In the genomic region with DNA sequence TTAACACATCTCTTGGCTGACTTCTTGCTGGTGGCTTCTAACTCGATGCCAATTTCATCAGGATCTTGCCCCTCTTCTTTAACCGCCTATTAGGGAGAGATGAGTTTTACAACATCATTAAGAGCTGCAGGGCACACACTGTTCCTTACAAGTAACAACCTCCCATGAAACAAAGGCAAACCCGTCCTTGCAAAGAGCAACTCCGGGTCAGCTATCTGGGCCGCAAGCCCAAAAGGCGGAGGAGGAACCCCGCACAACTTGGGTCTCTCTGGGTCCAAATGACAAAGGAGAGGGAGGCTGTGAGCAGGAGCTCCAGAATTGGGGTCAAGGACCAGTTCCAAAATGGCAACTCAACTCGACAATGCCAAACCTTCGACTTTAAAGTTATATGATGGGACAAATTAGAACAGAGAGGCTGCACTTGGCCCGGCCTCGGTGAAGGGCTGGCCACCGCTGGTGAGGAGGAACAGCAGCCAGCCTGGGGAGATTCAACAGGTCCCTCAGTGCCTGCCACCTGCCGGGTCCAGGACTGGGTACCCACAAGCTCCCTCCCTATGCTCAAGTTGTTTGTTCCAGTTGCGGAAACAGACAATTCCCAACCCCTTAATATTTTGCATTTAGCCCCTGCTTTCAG, we compare ENCODE assay signal across 1 cellular context.
TF ChIP-seq lines count a peak whose summit lies in the region.

No MANE protein-coding gene starts in this region.

TF ChIP-seq in GM12878, 131 proteins besides CTCF, POLR2A, EP300 and RAD21:
- TF ChIP-seq, protein P1, sequence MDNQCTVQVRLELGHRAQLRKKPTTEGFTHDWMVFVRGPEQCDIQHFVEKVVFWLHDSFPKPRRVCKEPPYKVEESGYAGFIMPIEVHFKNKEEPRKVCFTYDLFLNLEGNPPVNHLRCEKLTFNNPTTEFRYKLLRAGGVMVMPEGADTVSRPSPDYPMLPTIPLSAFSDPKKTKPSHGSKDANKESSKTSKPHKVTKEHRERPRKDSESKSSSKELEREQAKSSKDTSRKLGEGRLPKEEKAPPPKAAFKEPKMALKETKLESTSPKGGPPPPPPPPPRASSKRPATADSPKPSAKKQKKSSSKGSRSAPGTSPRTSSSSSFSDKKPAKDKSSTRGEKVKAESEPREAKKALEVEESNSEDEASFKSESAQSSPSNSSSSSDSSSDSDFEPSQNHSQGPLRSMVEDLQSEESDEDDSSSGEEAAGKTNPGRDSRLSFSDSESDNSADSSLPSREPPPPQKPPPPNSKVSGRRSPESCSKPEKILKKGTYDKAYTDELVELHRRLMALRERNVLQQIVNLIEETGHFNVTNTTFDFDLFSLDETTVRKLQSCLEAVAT (IDR thresholded peaks at IDR 0.05), result 0 out of 2 replicates have a peak, but pooled peaks have one; percentile 18
- no peak for TF ChIP-seq PAX8 (IDR thresholded peaks at IDR 0.05)
